Comparison of ENCODE assay signal across 1 cellular context in genomic region chr1:47418122-47418521, GRCh38.
TF ChIP-seq lines count a peak whose summit lies in the region.

No MANE protein-coding gene starts in this region.

TF ChIP-seq in HepG2, 621 proteins besides CTCF, POLR2A, EP300 and RAD21:
- TF ChIP-seq ZNF234 (CRISPR knock-in tag; conservative IDR thresholded peaks at IDR 0.05) (no peak), ZKSCAN1 (IDR thresholded peaks at IDR 0.05; ENCODE audit: low read length) (0 out of 2 replicates have a peak, but pooled peaks have one; percentile 18)
